ENCODE assay signal across 14 cellular contexts in the genomic region with DNA sequence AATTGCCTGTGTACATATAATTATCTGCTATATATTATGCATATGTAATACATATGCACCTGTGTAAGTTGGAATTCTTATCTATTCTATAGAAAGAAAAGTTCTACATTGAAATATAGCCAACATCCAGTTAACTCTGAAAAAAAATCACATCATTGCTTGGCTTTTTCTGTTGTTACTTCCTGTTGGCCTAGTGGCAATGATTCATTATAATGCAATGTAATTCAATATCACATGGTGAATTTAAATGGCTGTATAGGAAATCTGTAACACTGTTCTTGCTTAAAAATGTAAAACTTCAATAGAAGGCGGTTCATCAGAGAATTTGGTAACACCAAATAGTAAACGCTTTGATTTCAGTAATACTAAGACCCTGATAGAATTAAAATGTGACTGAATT. TPM values are rescaled to one million over a fixed set of nuclear protein-coding genes. Genes with fewer than 3 reads are reported as not detected.
A peak's percentile ranks its signal among the peaks of the same experiment; 100 is the strongest.
DNase-seq lines count a peak whose midpoint lies in the region; ATAC-seq and TF ChIP-seq lines count a peak whose summit lies in the region.
"Had no signal": no experiment of that assay in that cellular context is flagged by ENCODE, and none has a peak within 500 bp of the region (broad histone marks: within the 10 kb centered on the region; RNA-seq: fewer than 3 reads in every experiment).

No MANE protein-coding gene starts in this region.

- 83% methylated on average over 2 of the region's 2 CpGs for WGBS in mammary epithelial cell (ENCODE audit: low coverage, missing lambda C conversion rate)
- 86 to 88% (median 86%) methylated on average over 2 of the region's 2 CpGs for WGBS in psoas muscle, 3 donors

- no peaks in the 10 kb centered on the region for H3K79me2 ChIP-seq in mammary epithelial cell (ENCODE audit: insufficient read depth, low read length)

- dilution Hi-C loops in mammary epithelial cell (cut with HindIII; ENCODE audit: low sequenced_read_pairs): no loop called here

- no peak for TF ChIP-seq CTCF in mammary epithelial cell (conservative IDR thresholded peaks at IDR 0.05 in 1 of 2, IDR thresholded peaks at IDR 0.05 in 1 of 2; ENCODE audit: extremely low read depth in 1 of 2, insufficient read depth in 1 of 2, low read depth in 1 of 2, low read length in 2 of 2)
- no peak for TF ChIP-seq CTCF in psoas muscle (IDR thresholded peaks at IDR 0.05)

- intact Hi-C loops in mammary epithelial cell (cut with micrococcal nuclease): no loop called here
- intact Hi-C loops in left colon (cut with DNase I, micrococcal nuclease): no loop called here
- intact Hi-C loops in psoas muscle (cut with DNase I): no loop called here

- H2AFZ ChIP-seq in mammary epithelial cell (ENCODE audit: low read depth, low read length): no peak overlapping the region

- peak overlapping the region; percentile 41 for H3K4me2 ChIP-seq in mammary epithelial cell (ENCODE audit: insufficient read depth, low read depth, low read length)

- H3K9ac ChIP-seq in mammary epithelial cell (ENCODE audit: insufficient read depth, low read length): no peak overlapping the region

- CTCF ChIA-PET in mammary epithelial cell (lab: Charles Lee; ENCODE audit: low non-redundant PET): interaction anchor here (0.6 kb wide), 1 partner anchor 568 kb away, joined by 7 read pairs; no protein-coding TSS in a partner anchor

- BruUV-seq in mammary epithelial cell (replicated peaks; lab: Mats Ljungman, UMichigan): no TSS peak

- H3K27ac ChIP-seq in mammary epithelial cell (ENCODE audit: insufficient read depth, low read depth, low read length) (no peak overlapping the region), psoas muscle (no peak overlapping the region)

- H3K27me3 ChIP-seq in mammary epithelial cell (ENCODE audit: insufficient read depth, low read length) (no peaks in the 10 kb centered on the region), psoas muscle (ENCODE audit: insufficient read depth in 3 of 3, low read length in 2 of 3) (no peaks in the 10 kb centered on the region)

- in situ Hi-C loops in Caki2 (cut with HindIII; ENCODE audit: low pct_unique_long_range_greater_than_20kb, low sequenced_read_pairs): no loop called here
- in situ Hi-C loops in mammary epithelial cell (cut with MboI; ENCODE audit: low sequenced_read_pairs in 2 of 2): no loop called here

- H3K9me3 ChIP-seq in mammary epithelial cell (replicated peaks; ENCODE audit: insufficient read depth, low read length): no peaks in the 10 kb centered on the region
- H3K9me3 ChIP-seq in psoas muscle: no peaks in the 10 kb centered on the region

- H4K20me1 ChIP-seq in mammary epithelial cell (ENCODE audit: insufficient read depth, low read length): no peaks in the 10 kb centered on the region

- H3K36me3 ChIP-seq in mammary epithelial cell (ENCODE audit: insufficient read depth, low read length): no peaks in the 10 kb centered on the region
- peaks cover 3 to 13% of the 10 kb centered on the region in 2 donors for H3K36me3 ChIP-seq in psoas muscle (ENCODE audit: insufficient read depth in 1 of 2, low read depth in 1 of 2)

- DNase-seq in Caki2 (ENCODE audit: low read depth) (peak; percentile 41), LHCN-M2 (ENCODE audit: low read depth) (peak; percentile 69), mammary epithelial cell (peak; percentile 40), left colon (no peak), NCI-H2107 treated with DMSO at 0.1 percent for 48 hours (lab: John Stamatoyannopoulos, UW; ENCODE audit: unreplicated experiment) (no peak), NCI-H82 (lab: John Stamatoyannopoulos, UW) (no peak), psoas muscle (no peak)
- DNase-seq: activated CD8-positive, alpha-beta memory T cell treated with anti-CD3 and anti-CD28 coated beads, Interleukin-2, amount 50 U/mL, for 48 hours; H7; KBM-7; OCI-M1; posterior cingulate gyrus; stimulated activated CD4-positive, alpha-beta T cell treated with anti-CD3 and anti-CD28 coated beads, Interleukin-2, amount 100 ng/mL, for 48 hours had no signal

- ATAC-seq in left colon (peak; percentile 49), psoas muscle (no peak)
- no peak for ATAC-seq in activated CD4-positive, CD25-positive, alpha-beta regulatory T cell treated with anti-CD3 and anti-CD28 coated beads, Interleukin-2, amount 50 U/mL, for 24 hours

- H3K4me1 ChIP-seq in mammary epithelial cell (ENCODE audit: insufficient read depth, low read length): no peaks in the 10 kb centered on the region
- peaks cover 4% of the 10 kb centered on the region for H3K4me1 ChIP-seq in psoas muscle

- H3K4me3 ChIP-seq in mammary epithelial cell (replicated peaks in 1 of 3; ENCODE audit: insufficient read depth in 1 of 3, low read depth in 2 of 3, low read length in 3 of 3) (no peak overlapping the region), psoas muscle (no peak overlapping the region)

RNA-seq across cellular contexts. Expression of gene MAP4K3, which starts 44.5 kb away (rescaled TPM):
- 16.7 and 54.2 TPM in 2 replicates for total RNA-seq in Caki2 (2014; rRNA removed; shearing (Covaris generic); ENCODE audit: low replicate concordance)
- total RNA-seq in LHCN-M2 (2014; rRNA removed) (35.0 and 41.4 TPM in 2 replicates), mammary epithelial cell (10 to 100 TPM; 25.7 to 43.3 TPM), left colon (10 to 100 TPM; 29.4 to 30.0 TPM), psoas muscle (10 to 100 TPM; 31.0 to 47.7 (median 37.4) TPM)
- 8.4 TPM for polyA plus RNA-seq in LHCN-M2 (2012)
- polyA plus RNA-seq in mammary epithelial cell (9.2 TPM), psoas muscle (10 to 100 TPM in 2 of 3 donors, 1 to 10 TPM in 1; 8.4 to 23.8 (median 15.4) TPM)
- polyA minus RNA-seq in mammary epithelial cell: 8.3 TPM

Comparison
In these comparisons a context has a peak if more than half of its experiments do, and no peak if none do; other contexts are left out.
1. DNase-seq: peak in Caki2 (single experiment), LHCN-M2 (single experiment) and mammary epithelial cell (single experiment); none in left colon (0 of 2), NCI-H2107 treated with DMSO at 0.1 percent for 48 hours (single experiment), NCI-H82 (single experiment) and psoas muscle (0 of 2).